ENCODE assay signal across 9 cellular contexts in the genomic region with DNA sequence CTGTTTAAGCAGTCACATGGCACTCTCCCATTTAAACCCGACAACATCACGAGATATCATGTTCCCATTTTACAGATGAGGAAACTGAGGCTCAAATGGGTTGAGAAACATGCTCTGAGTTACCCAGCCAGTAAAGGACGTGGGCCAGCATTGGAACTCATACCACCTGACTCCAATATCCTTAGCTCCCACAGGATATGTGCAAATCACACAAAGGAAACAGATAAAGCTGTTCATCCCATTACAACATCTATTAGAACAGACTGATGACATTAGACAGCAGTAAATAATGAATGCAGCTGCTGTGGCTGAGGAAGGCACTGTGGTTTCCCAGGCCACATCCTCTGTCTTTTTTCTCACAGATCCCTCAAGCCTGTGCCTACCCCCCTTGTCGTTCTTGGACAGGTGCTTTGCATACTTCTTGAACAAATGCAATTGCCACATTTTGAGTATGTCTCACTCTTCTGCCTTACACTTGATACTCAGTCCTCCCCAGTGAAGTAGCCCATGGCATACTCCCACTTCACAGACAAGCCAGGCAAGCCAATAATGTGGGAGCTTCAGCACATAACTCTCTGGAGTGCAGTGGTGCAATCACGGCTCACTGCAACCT. TPM values are rescaled to one million over a fixed set of nuclear protein-coding genes. Genes with fewer than 3 reads are reported as not detected.
DNase-seq lines count a peak whose midpoint lies in the region; ATAC-seq, FAIRE-seq and TF ChIP-seq lines count a peak whose summit lies in the region.
"Had no signal": no experiment of that assay in that cellular context is flagged by ENCODE, and none has a peak within 500 bp of the region (broad histone marks: within the 10 kb centered on the region; RNA-seq: fewer than 3 reads in every experiment).

No MANE protein-coding gene starts in this region.

- peak; percentile 99 for ATAC-seq in GM21423 (IDR thresholded peaks at IDR 0.05; ENCODE audit: unreplicated experiment)

- peak; percentile 94 for DNase-seq in GM12865 (ENCODE audit: low read depth)
- peak; percentile 28 to 89 for DNase-seq in HL-60 (ENCODE audit: low read depth in 1 of 2, low spot score in 1 of 2)
- peak; percentile 53 for DNase-seq in fibroblast of gingiva (ENCODE audit: low read depth)
- DNase-seq in esophagus squamous epithelium (lab: John Stamatoyannopoulos, UW): no peak
- DNase-seq in RCC 7860 (ENCODE audit: low spot score): no peak
- DNase-seq in occipital lobe (lab: John Stamatoyannopoulos, UW): no peak
- DNase-seq in frontal cortex (ENCODE audit: low spot score in 2 of 2): no peak

- 72 to 78% methylated on average over 5 of the region's 5 CpGs for WGBS in esophagus squamous epithelium, 2 donors

- intact Hi-C loops in esophagus squamous epithelium (cut with DNase I): no loop called here

- H3K27me3 ChIP-seq in HL-60 (ENCODE audit: insufficient read depth, poor library complexity, severe bottlenecking) (no peaks in the 10 kb centered on the region), esophagus squamous epithelium (no peaks in the 10 kb centered on the region)

- H3K4me3 ChIP-seq in GM12865 (ENCODE audit: low read depth, low read length) (no peak overlapping the region), HL-60 (replicated peaks; ENCODE audit: insufficient read depth, low read length) (no peak overlapping the region), esophagus squamous epithelium (no peak overlapping the region)

- no peak for TF ChIP-seq CTCF in GM12865 (IDR thresholded peaks at IDR 0.05; ENCODE audit: insufficient read depth, low read depth, low read length, missing control alignments)
- TF ChIP-seq CTCF in HL-60 (IDR thresholded peaks at IDR 0.05; ENCODE audit: insufficient read depth, low read length): no peak
- TF ChIP-seq CTCF in esophagus squamous epithelium (IDR thresholded peaks at IDR 0.05): no peak

- peaks cover 5 to 37% (median 12%) of the 10 kb centered on the region in 3 donors for H3K4me1 ChIP-seq in esophagus squamous epithelium

- no peaks in the 10 kb centered on the region for H3K9me3 ChIP-seq in esophagus squamous epithelium

- FAIRE-seq in RCC 7860 (lab: Jason Lieb, UNC) (no peak), frontal cortex (lab: Jason Lieb, UNC) (no peak)
- FAIRE-seq: astrocyte had no signal

- no peak for TF ChIP-seq POLR2A in esophagus squamous epithelium (IDR thresholded peaks at IDR 0.05)

- H3K27ac ChIP-seq in HL-60 (replicated peaks) (no peak overlapping the region), esophagus squamous epithelium (peak overlapping the region in 1 of 4 donors; percentile 30)

- H3K36me3 ChIP-seq in esophagus squamous epithelium: no peaks in the 10 kb centered on the region

RNA-seq across cellular contexts. Expression of a gene that starts 17.7 kb away (rescaled TPM):
- 10 to 100 TPM; 37.5 to 66.2 (median 62.5) TPM for total RNA-seq in esophagus squamous epithelium
- total RNA-seq in occipital lobe: 54.6 TPM
- total RNA-seq in frontal cortex: 72.2 TPM

Comparison
In these comparisons a context has a peak if more than half of its experiments do, and no peak if none do; other contexts are left out.
1. DNase-seq: peak in GM12865 (single experiment), HL-60 (2 of 2) and fibroblast of gingiva (single experiment); none in esophagus squamous epithelium (single experiment), RCC 7860 (single experiment), occipital lobe (single experiment) and frontal cortex (0 of 2).